37 cellular contexts compared by ENCODE assay signal in the genomic region with DNA sequence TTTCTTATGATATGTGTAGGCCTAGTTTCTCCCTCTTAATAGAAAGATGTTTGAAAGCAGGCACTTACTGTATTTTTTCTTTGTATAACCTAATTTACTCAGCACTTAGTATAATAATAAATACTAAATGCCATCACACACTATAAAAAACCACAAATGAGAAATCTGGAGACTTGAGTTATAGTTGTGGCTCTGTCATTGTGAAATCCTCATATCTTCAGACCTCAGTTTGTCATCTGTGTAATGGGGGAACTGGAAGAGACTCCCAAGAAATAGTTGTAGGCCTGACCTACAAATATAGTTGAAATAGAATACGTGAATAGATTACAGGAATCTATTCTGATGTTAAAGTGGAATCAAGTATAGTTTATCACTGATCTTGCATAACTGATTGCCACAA.
"Had no signal": no experiment of that assay in that cellular context is flagged by ENCODE, and none has a peak within 500 bp of the region (broad histone marks: within the 10 kb centered on the region; RNA-seq: fewer than 3 reads in every experiment).

No MANE protein-coding gene starts in this region.

- H3K27me3 ChIP-seq: cardiac muscle cell had no signal

- H3K27me3 Mint-ChIP-seq: activated B cell treated with CpG ODN at 0.5 μM for 24 hours; activated CD4-positive, alpha-beta memory T cell treated with anti-CD3 and anti-CD28 coated beads for 36 hours; activated CD4-positive, alpha-beta T cell treated with anti-CD3 and anti-CD28 coated beads, Interleukin-2, amount 10 ng/mL, durations not matched to agents 24 days and 14 days; activated CD8-positive, alpha-beta T cell treated with anti-CD3 and anti-CD28 coated beads for 36 hours; activated naive CD4-positive, alpha-beta T cell treated with anti-CD3 and anti-CD28 coated beads, Interleukin-2, amount 10 ng/mL, durations not matched to agents 7 days and 5 days; activated naive CD8-positive, alpha-beta T cell treated with anti-CD3 and anti-CD28 coated beads, Interleukin-2, amount 10 ng/mL, durations not matched to agents 7 days and 5 days; activated naive CD8-positive, alpha-beta T cell treated with anti-CD3 and anti-CD28 coated beads, Interleukin-2, amount 50 U/mL, for 24 hours; activated T-helper 17 cell treated with anti-CD3 and anti-CD28 coated beads, Interleukin-2, amount 50 U/mL, for 72 hours; central memory CD8-positive, alpha-beta T cell had no signal

- H3K27ac ChIP-seq: cardiac muscle cell, VCaP had no signal

- H3K4me3 ChIP-seq: cardiac muscle cell had no signal

- H3K36me3 Mint-ChIP-seq: activated CD4-positive, alpha-beta memory T cell treated with anti-CD3 and anti-CD28 coated beads for 36 hours; activated naive CD4-positive, alpha-beta T cell treated with anti-CD3 and anti-CD28 coated beads, Interleukin-2, amount 10 ng/mL, durations not matched to agents 7 days and 5 days; activated naive CD4-positive, alpha-beta T cell treated with anti-CD3 and anti-CD28 coated beads, Interleukin-2, amount 50 U/mL, for 24 hours; activated naive CD8-positive, alpha-beta T cell; activated naive CD8-positive, alpha-beta T cell treated with anti-CD3 and anti-CD28 coated beads, Interleukin-2, amount 10 ng/mL, durations not matched to agents 7 days and 5 days; brain had no signal

- ATAC-seq: activated CD8-positive, alpha-beta T cell treated with anti-CD3 and anti-CD28 coated beads for 36 hours; activated naive CD8-positive, alpha-beta T cell treated with anti-CD3 and anti-CD28 coated beads, Interleukin-2, amount 50 U/mL, for 24 hours; activated T-cell treated with anti-CD3 and anti-CD28 coated beads, Interleukin-2, amount 50 U/mL, for 4 hours; activated T-cell treated with anti-CD3 and anti-CD28 coated beads, Interleukin-2, amount 50 U/mL, for 72 hours; activated T-helper 17 cell treated with anti-CD3 and anti-CD28 coated beads, Interleukin-2, amount 50 U/mL, for 72 hours had no signal

- H3K36me3 ChIP-seq: cardiac muscle cell had no signal

- H3K4me1 Mint-ChIP-seq: activated B cell treated with CpG ODN at 0.5 μM for 24 hours; activated CD4-positive, alpha-beta T cell treated with anti-CD3 and anti-CD28 coated beads, Interleukin-2, amount 10 ng/mL, durations not matched to agents 24 days and 14 days; activated naive CD4-positive, alpha-beta T cell treated with anti-CD3 and anti-CD28 coated beads, Interleukin-2, amount 10 ng/mL, durations not matched to agents 7 days and 5 days; activated naive CD4-positive, alpha-beta T cell treated with anti-CD3 and anti-CD28 coated beads, Interleukin-2, amount 50 U/mL, for 24 hours; activated naive CD8-positive, alpha-beta T cell treated with anti-CD3 and anti-CD28 coated beads, Interleukin-2, amount 10 ng/mL, durations not matched to agents 7 days and 5 days; activated naive CD8-positive, alpha-beta T cell treated with anti-CD3 and anti-CD28 coated beads, Interleukin-2, amount 50 U/mL, for 24 hours; activated T-helper 17 cell treated with anti-CD3 and anti-CD28 coated beads, Interleukin-2, amount 50 U/mL, for 72 hours; central memory CD8-positive, alpha-beta T cell had no signal

- FAIRE-seq: bronchial epithelial cell, TTC549 had no signal

- H3K27ac Mint-ChIP-seq: activated B cell treated with CpG ODN at 0.5 μM for 24 hours; activated CD4-positive, alpha-beta memory T cell treated with anti-CD3 and anti-CD28 coated beads for 36 hours; activated CD4-positive, alpha-beta T cell treated with anti-CD3 and anti-CD28 coated beads, Interleukin-2, amount 10 ng/mL, durations not matched to agents 24 days and 14 days; activated CD8-positive, alpha-beta T cell treated with anti-CD3 and anti-CD28 coated beads for 36 hours; activated naive CD4-positive, alpha-beta T cell treated with anti-CD3 and anti-CD28 coated beads, Interleukin-2, amount 10 ng/mL, durations not matched to agents 7 days and 5 days; activated naive CD8-positive, alpha-beta T cell; activated naive CD8-positive, alpha-beta T cell treated with anti-CD3 and anti-CD28 coated beads, Interleukin-2, amount 10 ng/mL, durations not matched to agents 7 days and 5 days; activated naive CD8-positive, alpha-beta T cell treated with anti-CD3 and anti-CD28 coated beads, Interleukin-2, amount 50 U/mL, for 24 hours; activated T-cell treated with anti-CD3 and anti-CD28 coated beads, Interleukin-2, amount 50 U/mL, for 72 hours; activated T-helper 1 cell treated with anti-CD3 and anti-CD28 coated beads, Interleukin-12 subunit alpha, Interleukin-12 subunit beta, Interleukin-2, Interleukin-4 antibody, amounts not matched to agents 30 ng/mL and 10 ng/mL and 1 ng/mL, durations not matched to agents 14 hours and 24 hours and 36 hours; activated T-helper 17 cell treated with anti-CD3 and anti-CD28 coated beads, Interleukin-2, amount 50 U/mL, for 72 hours; T-helper 1 cell treated with Interleukin-12 subunit alpha and Interleukin-12 subunit beta and Interleukin-4 antibody, amounts not matched to agents 30 μg/mL and 1 μg/mL, for 36 hours; T-helper 2 cell treated with Interferon-gamma antibody and Interleukin-4, amounts not matched to agents 5 μg/mL and 100 μg/mL, for 36 hours had no signal

- H3K4me3 Mint-ChIP-seq: activated B cell treated with CpG ODN at 0.5 μM for 24 hours; activated CD4-positive, alpha-beta memory T cell treated with anti-CD3 and anti-CD28 coated beads for 36 hours; activated CD4-positive, alpha-beta T cell treated with anti-CD3 and anti-CD28 coated beads, Interleukin-2, amount 10 ng/mL, durations not matched to agents 24 days and 14 days; activated CD8-positive, alpha-beta T cell treated with anti-CD3 and anti-CD28 coated beads for 36 hours; activated naive CD4-positive, alpha-beta T cell treated with anti-CD3 and anti-CD28 coated beads, Interleukin-2, amount 10 ng/mL, durations not matched to agents 7 days and 5 days; activated naive CD4-positive, alpha-beta T cell treated with anti-CD3 and anti-CD28 coated beads, Interleukin-2, amount 50 U/mL, for 24 hours; activated naive CD8-positive, alpha-beta T cell; activated naive CD8-positive, alpha-beta T cell treated with anti-CD3 and anti-CD28 coated beads, Interleukin-2, amount 10 ng/mL, durations not matched to agents 7 days and 5 days; activated naive CD8-positive, alpha-beta T cell treated with anti-CD3 and anti-CD28 coated beads, Interleukin-2, amount 50 U/mL, for 24 hours; activated T-cell treated with anti-CD3 and anti-CD28 coated beads, Interleukin-2, amount 50 U/mL, for 4 hours; activated T-cell treated with anti-CD3 and anti-CD28 coated beads, Interleukin-2, amount 50 U/mL, for 72 hours; activated T-helper 1 cell treated with anti-CD3 and anti-CD28 coated beads, Interleukin-12 subunit alpha, Interleukin-12 subunit beta, Interleukin-2, Interleukin-4 antibody, amounts not matched to agents 30 ng/mL and 10 ng/mL and 1 ng/mL, durations not matched to agents 14 hours and 24 hours and 36 hours; activated T-helper 17 cell treated with anti-CD3 and anti-CD28 coated beads, Interleukin-2, amount 50 U/mL, for 72 hours; brain; central memory CD8-positive, alpha-beta T cell; T-helper 1 cell treated with Interleukin-12 subunit alpha and Interleukin-12 subunit beta and Interleukin-4 antibody, amounts not matched to agents 30 μg/mL and 1 μg/mL, for 36 hours; T-helper 2 cell treated with Interferon-gamma antibody and Interleukin-4, amounts not matched to agents 5 μg/mL and 100 μg/mL, for 36 hours had no signal

- DNase-seq: activated B cell treated with CpG ODN at 0.5 μM for 24 hours; activated CD4-positive, alpha-beta memory T cell treated with anti-CD3 and anti-CD28 coated beads for 36 hours; activated CD4-positive, alpha-beta T cell treated with anti-CD3 and anti-CD28 coated beads for 4 hours; activated CD4-positive, alpha-beta T cell treated with anti-CD3 and anti-CD28 coated beads, Interleukin-2, amount 10 ng/mL, durations not matched to agents 24 days and 14 days; activated CD4-positive, alpha-beta T cell treated with anti-CD3 and anti-CD28 coated beads, Interleukin-2, amount 50 U/mL, for 1 hour; activated CD4-positive, alpha-beta T cell treated with anti-CD3 and anti-CD28 coated beads, Interleukin-2, amount 50 U/mL, for 4 hours; activated CD4-positive, CD25-positive, alpha-beta regulatory T cell treated with anti-CD3 and anti-CD28 coated beads, Interleukin-2, amount 50 U/mL, for 72 hours; activated CD8-positive, alpha-beta memory T cell treated with anti-CD3 and anti-CD28 coated beads, Interleukin-2, amount 50 U/mL, for 4 hours; activated CD8-positive, alpha-beta T cell treated with anti-CD3 and anti-CD28 coated beads for 36 hours; activated effector memory CD4-positive, alpha-beta T cell treated with anti-CD3 and anti-CD28 coated beads, Interleukin-2, amount 50 U/mL, for 16 hours; activated gamma-delta T cell treated with Interleukin-2 at 50 U/mL for 16 hours; activated naive CD4-positive, alpha-beta T cell treated with anti-CD3 and anti-CD28 coated beads, Interleukin-2, amount 10 ng/mL, durations not matched to agents 7 days and 5 days; activated naive CD4-positive, alpha-beta T cell treated with Interleukin-2 at 50 U/mL for 16 hours; activated naive CD8-positive, alpha-beta T cell treated with anti-CD3 and anti-CD28 coated beads, Interleukin-2, amount 10 ng/mL, durations not matched to agents 7 days and 5 days; activated naive CD8-positive, alpha-beta T cell treated with anti-CD3 and anti-CD28 coated beads, Interleukin-2, amount 50 U/mL, for 24 hours; activated T-cell treated with anti-CD3 and anti-CD28 coated beads for 4 hours; activated T-cell treated with anti-CD3 and anti-CD28 coated beads, Interleukin-2, amount 50 U/mL, for 1 hour; activated T-cell treated with anti-CD3 and anti-CD28 coated beads, Interleukin-2, amount 50 U/mL, for 4 hours; activated T-cell treated with anti-CD3 and anti-CD28 coated beads, Interleukin-2, amount 50 U/mL, for 72 hours; amniotic stem cell; aorta; caudate nucleus; cerebellar nuclear complex; T-helper 2 cell; T-helper 9 cell had no signal

- H3K9me3 Mint-ChIP-seq: activated CD4-positive, alpha-beta T cell treated with anti-CD3 and anti-CD28 coated beads, Interleukin-2, amount 10 ng/mL, durations not matched to agents 24 days and 14 days; activated naive CD4-positive, alpha-beta T cell treated with anti-CD3 and anti-CD28 coated beads, Interleukin-2, amount 10 ng/mL, durations not matched to agents 7 days and 5 days; activated naive CD4-positive, alpha-beta T cell treated with anti-CD3 and anti-CD28 coated beads, Interleukin-2, amount 50 U/mL, for 24 hours; activated naive CD8-positive, alpha-beta T cell treated with anti-CD3 and anti-CD28 coated beads, Interleukin-2, amount 10 ng/mL, durations not matched to agents 7 days and 5 days; activated T-helper 1 cell treated with anti-CD3 and anti-CD28 coated beads, Interleukin-12 subunit alpha, Interleukin-12 subunit beta, Interleukin-2, Interleukin-4 antibody, amounts not matched to agents 30 ng/mL and 10 ng/mL and 1 ng/mL, durations not matched to agents 14 hours and 24 hours and 36 hours; activated T-helper 17 cell treated with anti-CD3 and anti-CD28 coated beads, Interleukin-2, amount 50 U/mL, for 72 hours; T-helper 1 cell treated with Interleukin-12 subunit alpha and Interleukin-12 subunit beta and Interleukin-4 antibody, amounts not matched to agents 30 μg/mL and 1 μg/mL, for 36 hours had no signal
